In genomic region chr2:164913640-164914346, GRCh38 we compare ENCODE assay signal across 8 cellular contexts. TPM values are rescaled to one million over a fixed set of nuclear protein-coding genes. Genes with fewer than 3 reads are reported as not detected.
DNase-seq lines count a peak whose midpoint lies in the region; ATAC-seq, FAIRE-seq and TF ChIP-seq lines count a peak whose summit lies in the region.

No MANE protein-coding gene starts in this region.

- TF ChIP-seq CTCF in astrocyte (IDR thresholded peaks at IDR 0.05; ENCODE audit: insufficient read depth, low read depth, low read length), result peak; percentile 37

- H3K4me2 ChIP-seq in astrocyte (ENCODE audit: low read length), result no peak overlapping the region

- no peaks in the 10 kb centered on the region for H3K27me3 Mint-ChIP-seq in astrocyte (ENCODE audit: low read depth, unreplicated experiment)

- H3K27me3 ChIP-seq in astrocyte (ENCODE audit: insufficient read depth, low read length), result no peaks in the 10 kb centered on the region

- peaks cover 11% of the 10 kb centered on the region for H3K4me1 ChIP-seq in astrocyte (ENCODE audit: insufficient read depth, low read length)

- no peaks in the 10 kb centered on the region for H3K36me3 Mint-ChIP-seq in astrocyte (ENCODE audit: low read depth, unreplicated experiment)

- H3K9me3 Mint-ChIP-seq in astrocyte (ENCODE audit: unreplicated experiment), result no peaks in the 10 kb centered on the region

- H3K9ac ChIP-seq in astrocyte (ENCODE audit: low read length), result no peak overlapping the region

- H3K79me2 ChIP-seq in astrocyte (ENCODE audit: insufficient read depth, low read length), result no peaks in the 10 kb centered on the region

- DNase-seq in A172 (ENCODE audit: low spot score), result peak; percentile 23
- DNase-seq in astrocyte (ENCODE audit: low read depth), result peak; percentile 52
- DNase-seq in kidney tubule cell (ENCODE audit: low spot score), result peak; percentile 58
- no peak for DNase-seq in NCI-H2196 (lab: John Stamatoyannopoulos, UW; ENCODE audit: unreplicated experiment)
- no peak for DNase-seq in stimulated activated CD4-positive, alpha-beta T cell treated with anti-CD3 and anti-CD28 coated beads, Interleukin-4, amount 100 ng/mL, for 24 hours
- no peak for DNase-seq in HuH-7.5 (ENCODE audit: low spot score)
- no peak for DNase-seq in GM19239 (ENCODE audit: insufficient read length, low spot score)

- peak; percentile 38 for ATAC-seq in HG02938 (IDR thresholded peaks at IDR 0.05; ENCODE audit: unreplicated experiment)

- H3K4me3 ChIP-seq in astrocyte (ENCODE audit: insufficient read depth, low read depth, low read length), result no peak overlapping the region

- FAIRE-seq in astrocyte (lab: Jason Lieb, UNC) (no peak), GM19239 (lab: Jason Lieb, UNC) (no peak)

- peak overlapping the region; percentile 18 for H2AFZ ChIP-seq in astrocyte (ENCODE audit: low read depth, low read length)

- no peaks in the 10 kb centered on the region for H3K36me3 ChIP-seq in astrocyte (ENCODE audit: insufficient read depth, low read length)

- peaks cover 30% of the 10 kb centered on the region for H3K4me1 Mint-ChIP-seq in astrocyte (ENCODE audit: low read depth, unreplicated experiment)

- no peak overlapping the region for H3K27ac ChIP-seq in astrocyte (ENCODE audit: low read depth, low read length)

- no peaks in the 10 kb centered on the region for H4K20me1 ChIP-seq in astrocyte (ENCODE audit: insufficient read depth, low read length)

- no peak overlapping the region for H3K27ac Mint-ChIP-seq in astrocyte (ENCODE audit: unreplicated experiment)

- H3K9me3 ChIP-seq in astrocyte (ENCODE audit: insufficient read depth, low read depth, low read length), result no peaks in the 10 kb centered on the region

- H3K4me3 Mint-ChIP-seq in astrocyte (ENCODE audit: unreplicated experiment), result no peak overlapping the region

RNA-seq across cellular contexts. Expression of gene SLC38A11, which starts 41.5 kb away (rescaled TPM):
- not detected in 2 replicates for total RNA-seq in A172 (2014; rRNA removed; shearing (Covaris generic))
- total RNA-seq in astrocyte, result not detected in 2 replicates

Comparison
In these comparisons a context has a peak if more than half of its experiments do, and no peak if none do; other contexts are left out.
1. DNase-seq: peak in A172 (single experiment), astrocyte (single experiment) and kidney tubule cell (single experiment); none in NCI-H2196 (single experiment), stimulated activated CD4-positive, alpha-beta T cell treated with anti-CD3 and anti-CD28 coated beads, Interleukin-4, amount 100 ng/mL, for 24 hours (single experiment), HuH-7.5 (single experiment) and GM19239 (single experiment).